In the genomic region with DNA sequence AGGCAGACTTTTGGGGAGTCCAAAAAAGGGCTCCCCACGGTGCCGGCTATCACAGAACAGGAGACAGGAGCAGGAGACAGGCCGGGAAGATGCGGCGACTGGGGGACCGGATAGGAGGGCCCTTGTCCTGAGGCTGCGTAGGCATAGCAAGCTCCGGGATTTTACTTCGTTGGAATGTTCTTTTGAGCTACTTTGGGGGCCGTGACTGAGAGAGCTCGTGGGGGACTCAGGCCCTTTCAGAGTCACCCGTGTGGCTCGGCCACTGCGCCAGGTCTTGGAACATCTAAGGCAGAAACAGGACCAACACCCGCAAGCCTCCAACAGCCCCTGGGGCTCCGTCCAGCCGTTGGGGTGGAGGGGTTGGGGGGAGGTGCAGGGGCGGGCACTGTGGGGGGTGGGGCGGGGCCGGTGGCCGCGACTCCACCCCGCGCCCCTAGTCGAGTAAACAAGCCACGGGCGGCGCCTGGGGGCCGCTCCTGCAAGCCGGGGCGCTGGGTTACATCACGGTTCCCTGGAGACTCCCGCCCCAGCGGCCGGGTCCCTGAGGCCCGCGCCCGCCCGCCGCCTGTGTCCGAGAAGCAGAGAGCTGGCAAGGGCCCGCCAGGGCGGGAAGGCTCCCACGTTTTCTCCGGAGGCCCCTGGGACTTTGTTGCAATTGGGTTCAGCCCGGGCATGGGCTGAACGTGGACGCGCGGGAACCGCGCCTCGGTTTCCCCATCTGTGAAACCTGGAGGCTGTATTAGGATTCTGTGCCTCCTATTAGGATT, we compare ENCODE assay signal across 8 cellular contexts. TPM values are rescaled to one million over a fixed set of nuclear protein-coding genes. Genes with fewer than 3 reads are reported as not detected.
A peak's percentile ranks its signal among the peaks of the same experiment; 100 is the strongest.
DNase-seq lines count a peak whose midpoint lies in the region; ATAC-seq lines count a peak whose summit lies in the region.

No MANE protein-coding gene starts in this region.

- peaks cover 21% of the 10 kb centered on the region for H3K27me3 ChIP-seq in ectodermal cell (ENCODE audit: control insufficient read depth, insufficient read depth, low read length, poor library complexity, severe bottlenecking)
- no peaks in the 10 kb centered on the region for H3K27me3 ChIP-seq in muscle layer of colon (ENCODE audit: control insufficient read depth in 1 of 2, insufficient read depth in 2 of 2, low read length in 2 of 2)

- ATAC-seq in GM21825 (IDR thresholded peaks at IDR 0.05; ENCODE audit: unreplicated experiment) = no peak

- peak overlapping the region; percentile 33 for H3K4me3 ChIP-seq in ectodermal cell (ENCODE audit: insufficient read depth, low read depth, low read length)
- H3K4me3 ChIP-seq in muscle layer of colon (ENCODE audit: low read depth in 1 of 2, low read length in 2 of 2) = peak overlapping the region in 1 of 2 donors; percentile 56

- DNase-seq in stimulated activated CD4-positive, alpha-beta T cell treated with anti-CD3 and anti-CD28 coated beads, Interleukin-15, amount 100 ng/mL, for 24 hours = peak; percentile 15
- no peak for DNase-seq in stimulated activated CD4-positive, alpha-beta T cell treated with anti-CD3 and anti-CD28 coated beads, Interleukin-12 subunit alpha, Interleukin-12 subunit beta, amount 100 ng/mL, for 4 hours
- DNase-seq in epidermal melanocyte (ENCODE audit: insufficient read length, low spot score) (no peak), NCI-H1694 (lab: John Stamatoyannopoulos, UW) (no peak)
- DNase-seq in stimulated activated CD4-positive, alpha-beta T cell treated with anti-CD3 and anti-CD28 coated beads, Interleukin-2, amount 100 ng/mL, for 48 hours = no peak

- WGBS in ectodermal cell, 2 experiments = 9 to 10% methylated on average over 49 to 50 of the region's 53 CpGs

- no peaks in the 10 kb centered on the region for H3K36me3 ChIP-seq in ectodermal cell (ENCODE audit: control insufficient read depth, insufficient read depth, low read length)
- no peaks in the 10 kb centered on the region for H3K36me3 ChIP-seq in muscle layer of colon (ENCODE audit: insufficient read depth, low read length)

- H3K9ac ChIP-seq in muscle layer of colon (ENCODE audit: low read length) = no peak overlapping the region

- no peak overlapping the region for H3K27ac ChIP-seq in ectodermal cell (ENCODE audit: insufficient read depth, low read depth, low read length, poor library complexity, severe bottlenecking)
- peak overlapping the region; percentile 65 for H3K27ac ChIP-seq in muscle layer of colon (ENCODE audit: low read depth, low read length)

- no peaks in the 10 kb centered on the region for H3K9me3 ChIP-seq in ectodermal cell (ENCODE audit: control insufficient read depth, low read length)
- H3K9me3 ChIP-seq in muscle layer of colon (ENCODE audit: low read length) = no peaks in the 10 kb centered on the region

- H3K4me1 ChIP-seq in ectodermal cell (ENCODE audit: control insufficient read depth, insufficient read depth, low read length) (peaks cover 22% of the 10 kb centered on the region), muscle layer of colon (ENCODE audit: insufficient read depth, low read length) (peaks cover 47% of the 10 kb centered on the region)

RNA-seq across cellular contexts. Expression of gene C15orf39, which starts 23.3 kb away (rescaled TPM):
- 7.9 TPM for polyA plus RNA-seq in ectodermal cell (2013, experiment 1 of 4)
- polyA plus RNA-seq in ectodermal cell (2013, experiment 2 of 4) = 10.5 TPM
- 7.4 TPM for polyA plus RNA-seq in ectodermal cell (2013, experiment 3 of 4)
- 8.9 TPM for polyA plus RNA-seq in ectodermal cell (2013, experiment 4 of 4)
